In the genomic region with DNA sequence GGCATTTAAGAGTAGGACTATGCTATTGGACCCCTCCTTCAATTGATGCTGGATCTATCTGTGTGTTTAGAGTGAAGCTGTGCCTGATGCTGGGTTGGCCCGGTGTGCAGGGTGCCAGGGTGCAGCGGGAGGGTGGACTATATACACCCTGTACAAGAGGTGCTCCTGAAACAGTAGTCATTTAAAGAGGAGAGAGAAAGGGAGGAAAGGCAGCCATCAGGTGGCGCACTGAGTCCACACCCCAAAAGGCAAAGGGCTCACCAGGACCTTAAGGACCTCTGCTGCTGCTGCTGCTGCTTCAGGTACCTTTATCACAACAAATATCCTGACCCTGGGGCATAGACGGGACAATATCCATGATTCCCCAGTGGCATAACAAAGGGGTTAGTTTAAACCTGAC, we compare ENCODE assay signal across 9 cellular contexts. TPM values are rescaled to one million over a fixed set of nuclear protein-coding genes. Genes with fewer than 3 reads are reported as not detected.
A peak's percentile ranks its signal among the peaks of the same experiment; 100 is the strongest.
DNase-seq lines count a peak whose midpoint lies in the region; ATAC-seq and TF ChIP-seq lines count a peak whose summit lies in the region.
"Had no signal": no experiment of that assay in that cellular context is flagged by ENCODE, and none has a peak within 500 bp of the region (broad histone marks: within the 10 kb centered on the region; RNA-seq: fewer than 3 reads in every experiment).

No MANE protein-coding gene starts in this region.

- H3K27ac Mint-ChIP-seq in H9 (0 out of 7 replicates have a peak overlapping the region, but pooled peaks of 1 of the 3 experiments have one; percentile 62), endothelial cell (ENCODE audit: unreplicated experiment) (no peak overlapping the region)

- peak; percentile 31 for DNase-seq in H9
- peak; percentile 39 for DNase-seq in activated CD4-positive, CD25-positive, alpha-beta regulatory T cell treated with anti-CD3 and anti-CD28 coated beads, Interleukin-2, amount 50 U/mL, for 72 hours
- DNase-seq in endothelial cell (ENCODE audit: low spot score): no peak
- peak; percentile 41 to 44 for DNase-seq in stimulated activated CD4-positive, alpha-beta T cell treated with anti-CD3 and anti-CD28 coated beads, Interleukin-4, amount 100 ng/mL, for 48 hours (ENCODE audit: low read depth in 2 of 2)

- H3K4me3 Mint-ChIP-seq in H9 (no peak overlapping the region), endothelial cell (ENCODE audit: unreplicated experiment) (peak overlapping the region; percentile 25)

- H2BK120ac ChIP-seq in H9 (ENCODE audit: low read depth, low read length, poor library complexity, severe bottlenecking): no peak overlapping the region

- H3K36me3 Mint-ChIP-seq in H9 (ENCODE audit: insufficient read depth in 1 of 3, low read depth in 3 of 3) (peaks cover 23 to 35% (median 34%) of the 10 kb centered on the region in 3 experiments), endothelial cell (ENCODE audit: low read depth, unreplicated experiment) (peaks cover 40% of the 10 kb centered on the region)

- H3K4me1 Mint-ChIP-seq in H9: no peaks in the 10 kb centered on the region
- H3K4me1 Mint-ChIP-seq in endothelial cell (ENCODE audit: unreplicated experiment): no peaks in the 10 kb centered on the region

- no CpG with 5 or more reads among the region's 4 CpGs for WGBS in H9 (ENCODE audit: extremely low coverage, insufficient read length, low lambda C conversion rate)

- H3K23me2 ChIP-seq in H9 (ENCODE audit: insufficient read length, low read depth, low read length, poor library complexity, severe bottlenecking): no peaks in the 10 kb centered on the region

- TF ChIP-seq CTCF in H9 (conservative IDR thresholded peaks at IDR 0.05) (peak; percentile 69), endothelial cell (IDR thresholded peaks at IDR 0.05; ENCODE audit: unreplicated experiment) (no peak)

- H3K9me3 Mint-ChIP-seq in H9 (peaks cover 67 to 83% of the 10 kb centered on the region in 2 experiments), endothelial cell (ENCODE audit: unreplicated experiment) (peaks cover 32% of the 10 kb centered on the region)

- no peak for ATAC-seq in GM18868 (IDR thresholded peaks at IDR 0.05; ENCODE audit: unreplicated experiment)
- no peak for ATAC-seq in GM18519 (IDR thresholded peaks at IDR 0.05; ENCODE audit: low FRiP score, unreplicated experiment)
- no peak for ATAC-seq in HG03432 (IDR thresholded peaks at IDR 0.05; ENCODE audit: unreplicated experiment)
- ATAC-seq in HG03460 (IDR thresholded peaks at IDR 0.05; ENCODE audit: unreplicated experiment): no peak

- no peaks in the 10 kb centered on the region for H3K27me3 ChIP-seq in H9 (ENCODE audit: insufficient read depth, low read length)
- H3K27me3 ChIP-seq: breast epithelium had no signal

- H3K9ac ChIP-seq in H9 (ENCODE audit: extremely low read depth, insufficient read length, low read length): no peak overlapping the region

- peaks cover 11% of the 10 kb centered on the region for H3K9me3 ChIP-seq in H9 (ENCODE audit: control insufficient read depth, low read depth, low read length)

- no peak overlapping the region for H3K18ac ChIP-seq in H9 (ENCODE audit: insufficient read length, low read depth, low read length)

- no peaks in the 10 kb centered on the region for H3K79me1 ChIP-seq in H9 (ENCODE audit: insufficient read depth, low read depth, low read length, poor library complexity, severe bottlenecking)

- H4K91ac ChIP-seq in H9 (ENCODE audit: insufficient read length, low read depth, low read length): no peak overlapping the region

- no peak overlapping the region for H4K5ac ChIP-seq in H9 (ENCODE audit: insufficient read length, low read depth, low read length)

- H2BK12ac ChIP-seq in H9 (ENCODE audit: insufficient read length, low read depth, low read length): no peak overlapping the region

- H3K27me3 Mint-ChIP-seq in H9 (ENCODE audit: low read depth): no peaks in the 10 kb centered on the region; the same call in 1 of the 2 replicates
- H3K27me3 Mint-ChIP-seq in endothelial cell (ENCODE audit: unreplicated experiment): peaks cover 7% of the 10 kb centered on the region

- H3T11ph ChIP-seq in H9 (ENCODE audit: low read length): no peak overlapping the region

- H3K4ac ChIP-seq in H9 (ENCODE audit: low read depth, low read length): no peak overlapping the region

- H2BK20ac ChIP-seq in H9 (ENCODE audit: low read depth, low read length, poor library complexity, severe bottlenecking): no peak overlapping the region

- H3K27ac ChIP-seq in H9 (ENCODE audit: insufficient read length, low read depth, low read length): no peak overlapping the region
- H3K27ac ChIP-seq: breast epithelium had no signal

- no peak overlapping the region for H3K23ac ChIP-seq in H9 (ENCODE audit: insufficient read length, low read depth, low read length)

- no peaks in the 10 kb centered on the region for H3K4me1 ChIP-seq in H9 (ENCODE audit: insufficient read depth, low read length)
- H3K4me1 ChIP-seq: breast epithelium had no signal

- no peak overlapping the region for H2AK5ac ChIP-seq in H9 (ENCODE audit: insufficient read length, low read length)

- no peaks in the 10 kb centered on the region for H4K20me1 ChIP-seq in H9 (ENCODE audit: control insufficient read depth, insufficient read depth, insufficient read length)

- H3K4me2 ChIP-seq in H9 (ENCODE audit: insufficient read depth, insufficient read length, low read length): no peak overlapping the region

- H4K8ac ChIP-seq in H9 (replicated peaks; ENCODE audit: insufficient read length, low read depth, low read length): no peak overlapping the region

- H2AFZ ChIP-seq in H9 (ENCODE audit: low read length): no peak overlapping the region

- H3K14ac ChIP-seq in H9 (ENCODE audit: insufficient read depth, low read length): no peak overlapping the region

- no peak overlapping the region for H3K56ac ChIP-seq in H9 (ENCODE audit: insufficient read length, low read depth, low read length)

- H2BK15ac ChIP-seq in H9 (ENCODE audit: low read depth, low read length): no peak overlapping the region

- H3K79me2 ChIP-seq in H9 (ENCODE audit: insufficient read depth, low read length): no peaks in the 10 kb centered on the region

- no peak overlapping the region for H2BK5ac ChIP-seq in H9 (ENCODE audit: insufficient read length, low read length)

RNA-seq across cellular contexts. Expression of gene ZNF136, which starts 39.4 kb away (rescaled TPM):
- total RNA-seq in H9 (2021) (9.8 and 10.8 TPM in 2 replicates), endothelial cell (ENCODE audit: unreplicated experiment) (12.4 TPM)

RNA-seq across cellular contexts. Expression of gene ZNF625, which starts 45.7 kb away (rescaled TPM):
- total RNA-seq in H9 (2021) (28.1 and 30.7 TPM in 2 replicates), endothelial cell (ENCODE audit: unreplicated experiment) (26.7 TPM)
